In genomic region chr1:182586380-182586779, GRCh38 we compare ENCODE assay signal across 23 cellular contexts. TPM values are rescaled to one million over a fixed set of nuclear protein-coding genes. Genes with fewer than 3 reads are reported as not detected.
"Had no signal": no experiment of that assay in that cellular context is flagged by ENCODE, and none has a peak within 500 bp of the region (broad histone marks: within the 10 kb centered on the region; RNA-seq: fewer than 3 reads in every experiment).

No MANE protein-coding gene starts in this region.

- H3K9me3 Mint-ChIP-seq: naive B cell; stimulated activated naive B cell treated with anti-CD40 and anti-IgM and Interleukin-4, amounts not matched to agents 10 μg/mL and 1 μg/mL and 100 μg/mL, for 72 hours; T-helper 2 cell treated with Interferon-gamma antibody and Interleukin-4, amounts not matched to agents 5 μg/mL and 100 μg/mL, for 36 hours had no signal

- H3K27ac ChIP-seq: brain microvascular endothelial cell, hepatocyte, thyroid gland, uterus had no signal

- H3K36me3 ChIP-seq: brain microvascular endothelial cell, uterus had no signal

- DNase-seq: activated CD4-positive, alpha-beta memory T cell treated with anti-CD3 and anti-CD28 coated beads, Interleukin-2, amount 10 ng/mL, durations not matched to agents 7 days and 5 days; activated CD4-positive, alpha-beta T cell treated with anti-CD3 and anti-CD28 coated beads for 48 hours; activated CD4-positive, CD25-positive, alpha-beta regulatory T cell; activated CD8-positive, alpha-beta memory T cell treated with anti-CD3 and anti-CD28 coated beads, Interleukin-2, amount 10 ng/mL, durations not matched to agents 7 days and 5 days; activated naive CD4-positive, alpha-beta T cell; aorta; brain microvascular endothelial cell; central memory CD4-positive, alpha-beta T cell; effector memory CD4-positive, alpha-beta T cell; foreskin fibroblast; left cardiac atrium; mesenchymal stem cell; mucosa of descending colon; naive B cell; posterior cingulate gyrus; spleen; stimulated activated CD4-positive, alpha-beta T cell treated with anti-CD3 and anti-CD28 coated beads, Interleukin-4, amount 100 ng/mL, for 4 hours; stimulated activated naive B cell treated with anti-CD40 and anti-IgM and Interleukin-4, amounts not matched to agents 10 μg/mL and 1 μg/mL and 100 μg/mL, for 72 hours; thyroid gland; uterus had no signal

- H3K27me3 Mint-ChIP-seq: activated CD4-positive, alpha-beta memory T cell treated with anti-CD3 and anti-CD28 coated beads, Interleukin-2, amount 10 ng/mL, durations not matched to agents 7 days and 5 days; activated CD8-positive, alpha-beta memory T cell treated with anti-CD3 and anti-CD28 coated beads, Interleukin-2, amount 10 ng/mL, durations not matched to agents 7 days and 5 days; naive B cell; stimulated activated naive B cell treated with anti-CD40 and anti-IgM and Interleukin-4, amounts not matched to agents 10 μg/mL and 1 μg/mL and 100 μg/mL, for 72 hours had no signal

- H3K4me3 Mint-ChIP-seq: activated CD4-positive, alpha-beta memory T cell treated with anti-CD3 and anti-CD28 coated beads, Interleukin-2, amount 10 ng/mL, durations not matched to agents 7 days and 5 days; activated CD8-positive, alpha-beta memory T cell treated with anti-CD3 and anti-CD28 coated beads, Interleukin-2, amount 10 ng/mL, durations not matched to agents 7 days and 5 days; stimulated activated naive B cell treated with anti-CD40 and anti-IgM and Interleukin-4, amounts not matched to agents 10 μg/mL and 1 μg/mL and 100 μg/mL, for 72 hours; T-helper 2 cell treated with Interferon-gamma antibody and Interleukin-4, amounts not matched to agents 5 μg/mL and 100 μg/mL, for 36 hours had no signal

- ATAC-seq: activated CD8-positive, alpha-beta memory T cell treated with anti-CD3 and anti-CD28 coated beads, Interleukin-2, amount 10 ng/mL, durations not matched to agents 7 days and 5 days; left cardiac atrium; mucosa of descending colon; stimulated activated naive B cell treated with anti-CD40 and anti-IgM and Interleukin-4, amounts not matched to agents 10 μg/mL and 1 μg/mL and 100 μg/mL, for 72 hours had no signal

- H3K27ac Mint-ChIP-seq: activated CD4-positive, alpha-beta memory T cell treated with anti-CD3 and anti-CD28 coated beads, Interleukin-2, amount 10 ng/mL, durations not matched to agents 7 days and 5 days; activated CD8-positive, alpha-beta memory T cell treated with anti-CD3 and anti-CD28 coated beads, Interleukin-2, amount 10 ng/mL, durations not matched to agents 7 days and 5 days; stimulated activated naive B cell treated with anti-CD40 and anti-IgM and Interleukin-4, amounts not matched to agents 10 μg/mL and 1 μg/mL and 100 μg/mL, for 72 hours; T-helper 2 cell treated with Interferon-gamma antibody and Interleukin-4, amounts not matched to agents 5 μg/mL and 100 μg/mL, for 36 hours had no signal

- H3K9me3 ChIP-seq: mucosa of descending colon, spleen, thyroid gland, uterus had no signal

- H3K27me3 ChIP-seq: brain microvascular endothelial cell, hepatocyte, spleen, thyroid gland, uterus had no signal

- H3K4me3 ChIP-seq: hepatocyte, mucosa of descending colon, thyroid gland, uterus had no signal

RNA-seq across cellular contexts. Expression of gene RGS16, which starts 17.8 kb away (rescaled TPM):
- total RNA-seq: renal cortical epithelial cell had no signal
